In the genomic region with DNA sequence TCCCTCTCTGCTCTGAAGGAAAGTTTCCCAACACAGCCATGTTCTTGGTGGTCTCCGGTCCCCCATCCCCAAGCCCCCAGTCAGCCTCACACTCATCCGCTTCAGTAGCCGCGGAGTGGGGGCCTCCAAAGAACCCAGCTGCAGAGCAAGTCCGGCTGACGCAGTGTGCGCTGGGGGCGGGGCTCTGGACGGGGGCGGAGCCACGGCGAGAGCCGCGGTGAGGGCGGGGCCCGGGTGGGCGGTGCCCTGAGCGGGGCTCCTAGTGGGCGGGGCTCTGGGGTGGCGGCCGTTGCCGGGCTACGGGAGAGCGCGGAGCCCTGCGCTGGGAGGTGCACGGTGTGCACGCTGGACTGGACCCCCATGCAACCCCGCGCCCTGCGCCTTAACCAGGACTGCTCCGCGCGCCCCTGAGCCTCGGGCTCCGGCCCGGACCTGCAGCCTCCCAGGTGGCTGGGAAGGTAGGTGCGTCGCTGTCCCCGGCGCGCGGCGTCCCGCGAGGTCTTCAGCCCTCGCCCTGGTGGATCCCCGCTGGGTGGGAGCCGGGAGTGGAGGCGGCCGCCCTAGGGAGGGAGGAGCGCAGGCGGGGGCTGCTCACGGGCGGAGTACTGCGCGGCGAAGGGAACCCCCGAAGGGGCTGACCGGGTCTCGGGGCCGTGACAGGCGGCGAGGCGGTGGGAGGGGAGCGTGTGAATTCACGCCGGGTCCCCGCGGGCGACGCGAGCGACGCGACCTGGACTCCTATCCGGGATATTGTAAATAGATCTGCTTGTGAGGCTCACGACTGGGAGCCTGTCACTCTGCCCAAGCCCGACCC, we compare ENCODE assay signal across 8 cellular contexts. TPM values are rescaled to one million over a fixed set of nuclear protein-coding genes. Genes with fewer than 3 reads are reported as not detected.
DNase-seq lines count a peak whose midpoint lies in the region; ATAC-seq and TF ChIP-seq lines count a peak whose summit lies in the region.

No MANE protein-coding gene starts in this region.

- no peak for TF ChIP-seq POLR2A in stomach (IDR thresholded peaks at IDR 0.05)

- intact Hi-C loops in stomach (cut with DNase I; ENCODE audit: low total_unique reads): loop anchor here (5.0 kb wide), 1 partner anchor 128 kb away; no protein-coding TSS in a partner anchor

- peak; percentile 80 for ATAC-seq in GM21515 (IDR thresholded peaks at IDR 0.05; ENCODE audit: unreplicated experiment)

- H3K9me3 ChIP-seq in neural progenitor cell (ENCODE audit: low read depth) (no peaks in the 10 kb centered on the region), stomach (no peaks in the 10 kb centered on the region)

- H3K36me3 Mint-ChIP-seq in neural progenitor cell: peaks cover 8% of the 10 kb centered on the region

- H3K4me1 Mint-ChIP-seq in neural progenitor cell: peaks cover 29% of the 10 kb centered on the region

- H3K27me3 ChIP-seq in neural progenitor cell (peaks cover 19% of the 10 kb centered on the region), stomach (peaks cover 0 to 9% (median 5%) of the 10 kb centered on the region in 3 donors)

- H3K4me3 ChIP-seq in foreskin fibroblast (ENCODE audit: low read depth in 1 of 2, low read length in 2 of 2) (peak overlapping the region; percentile 62 to 85), neural progenitor cell (peak overlapping the region; percentile 94), stomach (peak overlapping the region; percentile 64 to 92 (median 82))

- H3K27ac ChIP-seq in neural progenitor cell (no peak overlapping the region), stomach (peak overlapping the region; percentile 87 to 92 (median 89))

- H4K20me1 ChIP-seq in neural progenitor cell (ENCODE audit: low read depth): peaks cover 8% of the 10 kb centered on the region

- no peak overlapping the region for H3K9ac ChIP-seq in neural progenitor cell

- DNase-seq in DMS 273 treated with DMSO at 0.1 percent for 48 hours (lab: John Stamatoyannopoulos, UW) (peak; percentile 49), HuH-7 (ENCODE audit: low spot score) (peak; percentile 66), RPMI8226 (peak; percentile 87), foreskin fibroblast (peak; percentile 84 to 94), neural progenitor cell (ENCODE audit: low spot score) (peak; percentile 98), stomach (peak; percentile 93)
- peak; percentile 97 for DNase-seq in activated effector memory CD4-positive, alpha-beta T cell treated with anti-CD3 and anti-CD28 coated beads, Interleukin-2, amount 50 U/mL, for 16 hours

- peaks cover 10% of the 10 kb centered on the region for H3K27me3 Mint-ChIP-seq in neural progenitor cell (ENCODE audit: insufficient read depth, low read depth)

- H3K4me1 ChIP-seq in neural progenitor cell (peaks cover 18% of the 10 kb centered on the region), stomach (peaks cover 6 to 21% (median 18%) of the 10 kb centered on the region in 4 donors)

- no peaks in the 10 kb centered on the region for H3K36me3 ChIP-seq in neural progenitor cell
- H3K36me3 ChIP-seq in stomach: no peaks in the 10 kb centered on the region

- peaks cover 39% of the 10 kb centered on the region for H3K79me2 ChIP-seq in neural progenitor cell (ENCODE audit: low read depth)

- H3F3A ChIP-seq in neural progenitor cell (ENCODE audit: low read depth): peaks cover 10% of the 10 kb centered on the region

- no peak for TF ChIP-seq CTCF in foreskin fibroblast (IDR thresholded peaks at IDR 0.05; ENCODE audit: low read depth, low read length)
- no peak for TF ChIP-seq CTCF in neural progenitor cell (IDR thresholded peaks at IDR 0.05)
- no peak for TF ChIP-seq CTCF in stomach (IDR thresholded peaks at IDR 0.05)

- no peak for TF ChIP-seq EP300 in stomach (IDR thresholded peaks at IDR 0.05)

- peak overlapping the region; percentile 94 for H2AFZ ChIP-seq in neural progenitor cell (replicated peaks)

- H3K27ac Mint-ChIP-seq in neural progenitor cell: no peak overlapping the region

- WGBS in stomach, 5 donors: 0 to 1% (median 1%) methylated on average over 32 to 79 of the region's 79 CpGs

- peak overlapping the region; percentile 93 for H3K4me2 ChIP-seq in neural progenitor cell

- H3K9me3 Mint-ChIP-seq in neural progenitor cell: no peaks in the 10 kb centered on the region

- H3K4me3 Mint-ChIP-seq in neural progenitor cell: peak overlapping the region; percentile 86

RNA-seq across cellular contexts. Expression of a gene that starts 9.1 kb away (rescaled TPM):
- total RNA-seq in neural progenitor cell (ENCODE audit: low replicate concordance): 21.4 and 31.7 TPM in 2 replicates
- total RNA-seq in stomach: 10 to 100 TPM in 1 of 5 donors, 1 to 10 TPM in 3, not detected in 1; 1.2 to 14.0 (median 2.8) TPM
- polyA plus RNA-seq in stomach: 1 to 10 TPM; 1.3 to 3.8 (median 2.7) TPM
